Comparison of ENCODE assay signal across 10 cellular contexts in genomic region chr6:46704562-46704961, GRCh38. TPM values are rescaled to one million over a fixed set of nuclear protein-coding genes. Genes with fewer than 3 reads are reported as not detected.
DNase-seq lines count a peak whose midpoint lies in the region; ATAC-seq, FAIRE-seq and TF ChIP-seq lines count a peak whose summit lies in the region.
"Had no signal": no experiment of that assay in that cellular context is flagged by ENCODE, and none has a peak within 500 bp of the region (broad histone marks: within the 10 kb centered on the region; RNA-seq: fewer than 3 reads in every experiment).

No MANE protein-coding gene starts in this region.

- H3K79me2 ChIP-seq in endothelial cell of umbilical vein (ENCODE audit: control insufficient read depth, insufficient read depth, low read length) (no peaks in the 10 kb centered on the region), parathyroid adenoma (no peaks in the 10 kb centered on the region)

- intact Hi-C loops in endothelial cell of umbilical vein (cut with micrococcal nuclease), result no loop called here

- no peak overlapping the region for H2AFZ ChIP-seq in endothelial cell of umbilical vein (ENCODE audit: low read depth, low read length)
- H2AFZ ChIP-seq in parathyroid adenoma, result no peak overlapping the region

- POLR2A ChIA-PET in endothelial cell of umbilical vein (lab: Charles Lee), result no interaction called here

- no peaks in the 10 kb centered on the region for H4K20me1 ChIP-seq in endothelial cell of umbilical vein (replicated peaks; ENCODE audit: control insufficient read depth, extremely low read depth, insufficient read depth, low read length)

- TF ChIP-seq CTCF in endothelial cell of umbilical vein (IDR thresholded peaks at IDR 0.05; ENCODE audit: extremely low read depth in 1 of 2, insufficient read depth in 1 of 2, low read depth in 1 of 2, low read length in 2 of 2) (peak in 1 of 2 donors; percentile 5), parathyroid adenoma (IDR thresholded peaks at IDR 0.05) (peak; percentile 38)

- BruUV-seq in endothelial cell of umbilical vein (replicated peaks; lab: Mats Ljungman, UMichigan), result no TSS peak

- CTCF ChIA-PET in endothelial cell of umbilical vein (lab: Charles Lee), result no interaction called here

- H3K4me1 ChIP-seq in endothelial cell of umbilical vein (ENCODE audit: control insufficient read depth, extremely low read depth, insufficient read depth, low read length) (no peaks in the 10 kb centered on the region), parathyroid adenoma (no peaks in the 10 kb centered on the region)

- H3K4me3 ChIP-seq in endothelial cell of umbilical vein (replicated peaks in 1 of 3; ENCODE audit: insufficient read depth in 1 of 3, low read depth in 1 of 3, low read length in 3 of 3), result no peak overlapping the region
- no peak overlapping the region for H3K4me3 ChIP-seq in parathyroid adenoma (ENCODE audit: low read depth, low read length)

- ATAC-seq in HG03135 (IDR thresholded peaks at IDR 0.05; ENCODE audit: unreplicated experiment), result no peak
- no peak for ATAC-seq in GM19023 (IDR thresholded peaks at IDR 0.05; ENCODE audit: unreplicated experiment)
- ATAC-seq: activated T-cell treated with anti-CD3 and anti-CD28 coated beads, Interleukin-2, amount 50 U/mL, for 72 hours had no signal

- no peaks in the 10 kb centered on the region for H3K36me3 ChIP-seq in endothelial cell of umbilical vein (ENCODE audit: control insufficient read depth in 2 of 2, extremely low read depth in 1 of 2, insufficient read depth in 2 of 2, low read length in 2 of 2)
- H3K36me3 ChIP-seq in parathyroid adenoma (ENCODE audit: control insufficient read depth, insufficient read depth, low read length), result no peaks in the 10 kb centered on the region

- H3K27me3 ChIP-seq in endothelial cell of umbilical vein (ENCODE audit: control insufficient read depth in 2 of 2, insufficient read depth in 2 of 2, low read length in 2 of 2), result peaks cover 0 to 10% of the 10 kb centered on the region in 2 experiments
- H3K27me3 ChIP-seq in parathyroid adenoma (ENCODE audit: control insufficient read depth, insufficient read depth, low read length), result no peaks in the 10 kb centered on the region

- DNase-seq in NCI-H1436 (lab: John Stamatoyannopoulos, UW) (peak; percentile 10), NCI-H1436 treated with DMSO at 0.1 percent for 48 hours (lab: John Stamatoyannopoulos, UW) (no peak), NCI-H526 treated with DMSO at 0.1 percent for 48 hours (lab: John Stamatoyannopoulos, UW) (peak; percentile 31), endothelial cell of umbilical vein (ENCODE audit: low read depth, low spot score) (peak; percentile 10)
- DNase-seq in stimulated activated CD4-positive, alpha-beta T cell treated with anti-CD3 and anti-CD28 coated beads, Interleukin-4, amount 100 ng/mL, for 1 hour, result no peak
- DNase-seq: activated T-cell treated with anti-CD3 and anti-CD28 coated beads, Interleukin-2, amount 50 U/mL, for 72 hours had no signal

- H3K27ac ChIP-seq in endothelial cell of umbilical vein (ENCODE audit: insufficient read depth, low read depth, low read length) (no peak overlapping the region), parathyroid adenoma (no peak overlapping the region)

- H3K9me3 ChIP-seq in endothelial cell of umbilical vein (replicated peaks; ENCODE audit: control insufficient read depth, insufficient read depth, low read length) (no peaks in the 10 kb centered on the region), parathyroid adenoma (ENCODE audit: control insufficient read depth, low read length) (no peaks in the 10 kb centered on the region)

- H3K9ac ChIP-seq in endothelial cell of umbilical vein (replicated peaks; ENCODE audit: extremely low read depth, insufficient read depth, low read length), result no peak overlapping the region
- no peak overlapping the region for H3K9ac ChIP-seq in parathyroid adenoma

- TF ChIP-seq POLR2A in endothelial cell of umbilical vein (IDR thresholded peaks at IDR 0.05; ENCODE audit: low read depth, low read length), result no peak

- FAIRE-seq in endothelial cell of umbilical vein (lab: Jason Lieb, UNC), result no peak

- dilution Hi-C loops in endothelial cell of umbilical vein (cut with MboI; ENCODE audit: extremely low pct_ligation_motif_present, low sequenced_read_pairs), result no loop called here

- H3K9me1 ChIP-seq in endothelial cell of umbilical vein (replicated peaks; ENCODE audit: control insufficient read depth, extremely low read depth, insufficient read depth, low read length), result no peaks in the 10 kb centered on the region

- H3K4me2 ChIP-seq in endothelial cell of umbilical vein (ENCODE audit: insufficient read depth, low read length) (no peak overlapping the region), parathyroid adenoma (ENCODE audit: low read length) (no peak overlapping the region)

TF ChIP-seq in endothelial cell of umbilical vein, 7 proteins besides CTCF, POLR2A, EP300 and RAD21:
- TF ChIP-seq GATA2 (IDR thresholded peaks at IDR 0.05; ENCODE audit: insufficient read depth, insufficient read length, low read depth, low read length) (no peak), EZH2 (IDR thresholded peaks at IDR 0.05; ENCODE audit: borderline replicate concordance, low read depth, low read length, severe bottlenecking) (no peak), FOS (IDR thresholded peaks at IDR 0.05; ENCODE audit: borderline replicate concordance, insufficient read depth, low read length) (no peak), POLR2AphosphoS5 (IDR thresholded peaks at IDR 0.05; ENCODE audit: insufficient read depth, low read depth, low read length) (no peak), JUN (IDR thresholded peaks at IDR 0.05; ENCODE audit: borderline replicate concordance, insufficient read depth, insufficient read length, low read depth) (no peak), MYC (IDR thresholded peaks at IDR 0.05; ENCODE audit: low read depth, low read length) (no peak)
- TF ChIP-seq, protein P1, sequence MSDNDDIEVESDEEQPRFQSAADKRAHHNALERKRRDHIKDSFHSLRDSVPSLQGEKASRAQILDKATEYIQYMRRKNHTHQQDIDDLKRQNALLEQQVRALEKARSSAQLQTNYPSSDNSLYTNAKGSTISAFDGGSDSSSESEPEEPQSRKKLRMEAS (IDR thresholded peaks at IDR 0.05; ENCODE audit: insufficient read depth, insufficient read length), result no peak

RNA-seq across cellular contexts. Expression of gene TDRD6, which starts 16.9 kb away (rescaled TPM):
- 0.05 TPM in 1 of 2 replicates, not detected in the other for total RNA-seq in endothelial cell of umbilical vein
- under 0.01 and 0.13 TPM in 2 replicates for polyA plus RNA-seq in endothelial cell of umbilical vein
- not detected in 2 replicates for polyA plus RNA-seq in endothelial cell of umbilical vein (2011; cell fraction: cytosol; rRNA removed)
- polyA plus RNA-seq in endothelial cell of umbilical vein (2011; cell fraction: nucleus; rRNA removed), result 0.21 and 0.22 TPM in 2 replicates
- not detected in 2 replicates for polyA plus RNA-seq in endothelial cell of umbilical vein (2012)
- 0.08 TPM in 1 of 2 replicates, not detected in the other for polyA minus RNA-seq in endothelial cell of umbilical vein
- polyA minus RNA-seq in endothelial cell of umbilical vein (2011; cell fraction: cytosol; rRNA and poly(A)+ RNA removed), result not detected
- polyA minus RNA-seq in endothelial cell of umbilical vein (2011; cell fraction: nucleus; rRNA and poly(A)+ RNA removed), result 0.05 and 0.14 TPM in 2 replicates
- total RNA-seq: activated T-cell treated with anti-CD3 and anti-CD28 coated beads, Interleukin-2, amount 50 U/mL, for 72 hours had no signal
- polyA plus RNA-seq: AG04450 had no signal

RNA-seq across cellular contexts. Expression of gene PLA2G7, which starts 30.6 kb away (rescaled TPM):
- total RNA-seq in endothelial cell of umbilical vein, result not detected in 2 replicates
- polyA plus RNA-seq in endothelial cell of umbilical vein, result not detected in 2 replicates
- polyA plus RNA-seq in endothelial cell of umbilical vein (2011; cell fraction: cytosol; rRNA removed), result not detected in 2 replicates
- not detected in 2 replicates for polyA plus RNA-seq in endothelial cell of umbilical vein (2011; cell fraction: nucleus; rRNA removed)
- polyA plus RNA-seq in endothelial cell of umbilical vein (2012), result not detected in 2 replicates
- not detected in 2 replicates for polyA minus RNA-seq in endothelial cell of umbilical vein
- polyA minus RNA-seq in endothelial cell of umbilical vein (2011; cell fraction: cytosol; rRNA and poly(A)+ RNA removed), result not detected
- not detected in 2 replicates for polyA minus RNA-seq in endothelial cell of umbilical vein (2011; cell fraction: nucleus; rRNA and poly(A)+ RNA removed)
- total RNA-seq: activated T-cell treated with anti-CD3 and anti-CD28 coated beads, Interleukin-2, amount 50 U/mL, for 72 hours had no signal
- polyA plus RNA-seq: AG04450 had no signal

RNA-seq across cellular contexts. Expression of gene ANKRD66, which starts 42.2 kb away (rescaled TPM):
- total RNA-seq in endothelial cell of umbilical vein, result not detected in 2 replicates
- polyA plus RNA-seq in endothelial cell of umbilical vein, result not detected in 2 replicates
- not detected in 2 replicates for polyA plus RNA-seq in endothelial cell of umbilical vein (2011; cell fraction: cytosol; rRNA removed)
- polyA plus RNA-seq in endothelial cell of umbilical vein (2011; cell fraction: nucleus; rRNA removed), result not detected in 2 replicates
- not detected in 2 replicates for polyA plus RNA-seq in endothelial cell of umbilical vein (2012)
- not detected in 2 replicates for polyA minus RNA-seq in endothelial cell of umbilical vein
- not detected for polyA minus RNA-seq in endothelial cell of umbilical vein (2011; cell fraction: cytosol; rRNA and poly(A)+ RNA removed)
- not detected in 2 replicates for polyA minus RNA-seq in endothelial cell of umbilical vein (2011; cell fraction: nucleus; rRNA and poly(A)+ RNA removed)
- total RNA-seq: activated T-cell treated with anti-CD3 and anti-CD28 coated beads, Interleukin-2, amount 50 U/mL, for 72 hours had no signal
- polyA plus RNA-seq: AG04450 had no signal

RNA-seq across cellular contexts. Expression of gene SLC25A27, which starts 51.8 kb away (rescaled TPM):
- 3.4 and 4.0 TPM in 2 replicates for total RNA-seq in endothelial cell of umbilical vein
- 1.6 and 3.3 TPM in 2 replicates for polyA plus RNA-seq in endothelial cell of umbilical vein
- polyA plus RNA-seq in endothelial cell of umbilical vein (2011; cell fraction: cytosol; rRNA removed), result 0.30 and 0.65 TPM in 2 replicates
- polyA plus RNA-seq in endothelial cell of umbilical vein (2011; cell fraction: nucleus; rRNA removed), result 31.5 and 31.6 TPM in 2 replicates
- 0.94 and 1.4 TPM in 2 replicates for polyA plus RNA-seq in endothelial cell of umbilical vein (2012)
- 2.1 and 3.0 TPM in 2 replicates for polyA minus RNA-seq in endothelial cell of umbilical vein
- not detected for polyA minus RNA-seq in endothelial cell of umbilical vein (2011; cell fraction: cytosol; rRNA and poly(A)+ RNA removed)
- polyA minus RNA-seq in endothelial cell of umbilical vein (2011; cell fraction: nucleus; rRNA and poly(A)+ RNA removed), result 3.9 and 9.4 TPM in 2 replicates

RNA-seq across cellular contexts. Expression of gene CYP39A1, which starts 51.9 kb away (rescaled TPM):
- total RNA-seq in endothelial cell of umbilical vein, result not detected in 2 replicates
- polyA plus RNA-seq in endothelial cell of umbilical vein, result not detected in 2 replicates
- 0.05 TPM in 1 of 2 replicates, not detected in the other for polyA plus RNA-seq in endothelial cell of umbilical vein (2011; cell fraction: cytosol; rRNA removed)
- 0.07 TPM in 2 replicates for polyA plus RNA-seq in endothelial cell of umbilical vein (2011; cell fraction: nucleus; rRNA removed)
- not detected in 2 replicates for polyA plus RNA-seq in endothelial cell of umbilical vein (2012)
- polyA minus RNA-seq in endothelial cell of umbilical vein, result not detected in 2 replicates
- polyA minus RNA-seq in endothelial cell of umbilical vein (2011; cell fraction: cytosol; rRNA and poly(A)+ RNA removed), result not detected
- polyA minus RNA-seq in endothelial cell of umbilical vein (2011; cell fraction: nucleus; rRNA and poly(A)+ RNA removed), result not detected in 2 replicates
- total RNA-seq: activated T-cell treated with anti-CD3 and anti-CD28 coated beads, Interleukin-2, amount 50 U/mL, for 72 hours had no signal
- polyA plus RNA-seq: AG04450 had no signal

Comparison
In these comparisons a context has a peak if more than half of its experiments do, and no peak if none do; other contexts are left out.
1. DNase-seq: peak in NCI-H1436 (single experiment), NCI-H526 treated with DMSO at 0.1 percent for 48 hours (single experiment) and endothelial cell of umbilical vein (single experiment); none in NCI-H1436 treated with DMSO at 0.1 percent for 48 hours (single experiment) and stimulated activated CD4-positive, alpha-beta T cell treated with anti-CD3 and anti-CD28 coated beads, Interleukin-4, amount 100 ng/mL, for 1 hour (single experiment).